ENCODE assay signal across 9 cellular contexts in the genomic region with DNA sequence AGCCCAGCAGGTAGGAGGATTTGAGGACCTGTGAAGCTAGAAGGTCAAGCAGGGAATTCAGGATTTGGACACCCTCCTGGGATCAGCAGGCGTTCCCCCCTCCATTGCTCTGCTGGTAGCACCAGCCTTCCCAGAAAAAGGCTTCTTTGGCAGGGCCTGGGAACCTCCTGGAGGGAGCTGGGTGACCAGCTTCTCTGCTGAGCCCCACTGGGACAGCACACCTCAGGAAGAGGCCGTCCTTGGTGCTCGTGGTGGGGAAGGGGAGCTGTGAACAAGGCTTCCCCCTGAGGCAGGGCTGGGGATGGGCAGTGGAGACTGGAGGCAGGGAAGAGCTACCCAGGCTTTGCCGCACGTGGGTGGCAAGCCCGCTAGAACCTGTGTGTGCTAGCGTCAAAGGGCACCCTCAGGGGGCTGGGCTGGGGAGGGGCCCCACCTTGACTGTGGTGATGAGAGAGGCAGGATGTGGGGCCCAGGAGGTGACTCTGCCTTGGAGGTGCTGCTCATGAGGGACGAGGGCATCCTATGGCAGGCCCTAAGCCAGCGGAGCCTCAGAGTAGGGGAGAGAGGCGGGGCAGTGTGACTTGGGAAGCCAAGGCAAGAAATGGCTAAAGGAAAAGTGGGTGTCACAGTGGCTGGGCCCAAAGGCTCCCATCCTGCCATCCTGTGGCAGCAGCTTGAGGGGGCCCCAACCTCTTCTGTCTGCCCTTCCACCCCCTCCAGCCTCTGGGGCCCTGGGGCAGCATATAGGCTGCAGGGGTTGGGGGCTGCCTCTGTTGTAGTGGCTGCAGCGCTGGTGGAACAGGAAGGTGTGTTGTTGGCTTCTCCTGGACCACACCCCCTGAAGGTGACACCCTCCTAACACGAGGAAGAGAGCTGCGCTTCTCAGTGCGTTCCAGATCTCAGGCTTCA.
A peak's percentile ranks its signal among the peaks of the same experiment; 100 is the strongest.
DNase-seq lines count a peak whose midpoint lies in the region; ATAC-seq and TF ChIP-seq lines count a peak whose summit lies in the region.
"Had no signal": no experiment of that assay in that cellular context is flagged by ENCODE, and none has a peak within 500 bp of the region (broad histone marks: within the 10 kb centered on the region; RNA-seq: fewer than 3 reads in every experiment).

No MANE protein-coding gene starts in this region.

- no peaks in the 10 kb centered on the region for H3K9me3 ChIP-seq in BLaER1 treated with 17β-estradiol and CSF1 and Interleukin-3, amounts not matched to agents 10 nM and 100 nM (replicated peaks in 1 of 11)
- H3K9me3 ChIP-seq: thoracic aorta had no signal

- H3K36me3 Mint-ChIP-seq in activated naive CD8-positive, alpha-beta T cell = no peaks in the 10 kb centered on the region

- H3K4me3 ChIP-seq in BLaER1 treated with 17β-estradiol and CSF1 and Interleukin-3, amounts not matched to agents 10 nM and 100 nM = no peak overlapping the region

- H3K27me3 Mint-ChIP-seq in activated naive CD8-positive, alpha-beta T cell = no peaks in the 10 kb centered on the region

- DNase-seq in activated CD4-positive, CD25-positive, alpha-beta regulatory T cell treated with anti-CD3 and anti-CD28 coated beads, Interleukin-2, amount 50 U/mL, for 16 hours (ENCODE audit: low read depth, low spot score) = peak; percentile 60
- peak; percentile 67 to 85 (median 70) for DNase-seq in stimulated activated CD4-positive, alpha-beta T cell treated with anti-CD3 and anti-CD28 coated beads, Interleukin-12 subunit alpha, Interleukin-12 subunit beta, amount 100 ng/mL, for 48 hours (ENCODE audit: low read depth in 2 of 3, low spot score in 1 of 3)
- DNase-seq in caudate nucleus (lab: John Stamatoyannopoulos, UW) = no peak
- no peak for DNase-seq in OCI-M1 (lab: John Stamatoyannopoulos, UW)

- peak overlapping the region; percentile 93 for H3K4me3 Mint-ChIP-seq in activated naive CD8-positive, alpha-beta T cell

- H3K9ac ChIP-seq in BLaER1 treated with 17β-estradiol and CSF1 and Interleukin-3, amounts not matched to agents 10 nM and 100 nM = peak overlapping the region in 6 of 11 experiments; percentile 12 to 61 (median 26); a peak in 7 of 22 replicates

- H4K20me1 ChIP-seq in BLaER1 treated with 17β-estradiol and CSF1 and Interleukin-3, amounts not matched to agents 10 nM and 100 nM = peaks cover 99 to 100% (median 100%) of the 10 kb centered on the region in 11 experiments

- H3K27ac ChIP-seq in BLaER1 treated with 17β-estradiol and CSF1 and Interleukin-3, amounts not matched to agents 10 nM and 100 nM = peak overlapping the region in 8 of 11 experiments; percentile 11 to 55 (median 31); a peak in 9 of 22 replicates
- no peak overlapping the region for H3K27ac ChIP-seq in caudate nucleus (ENCODE audit: low read depth, low read length)

- peak overlapping the region; percentile 99 for H3K27ac Mint-ChIP-seq in activated naive CD8-positive, alpha-beta T cell

- H3K9me3 Mint-ChIP-seq in activated naive CD8-positive, alpha-beta T cell (ENCODE audit: low read depth) = no peaks in the 10 kb centered on the region

- H3K4me1 ChIP-seq in BLaER1 treated with 17β-estradiol and CSF1 and Interleukin-3, amounts not matched to agents 10 nM and 100 nM = peaks cover 99 to 100% (median 100%) of the 10 kb centered on the region in 10 experiments

- H3K27me3 ChIP-seq in BLaER1 treated with 17β-estradiol and CSF1 and Interleukin-3, amounts not matched to agents 10 nM and 100 nM = no peaks in the 10 kb centered on the region

- ATAC-seq in SK-N-SH treated with all-trans-retinoic acid at 6 μM for 48 hours (no peak), GM19467 (IDR thresholded peaks at IDR 0.05; ENCODE audit: unreplicated experiment) (no peak)

- H3K36me3 ChIP-seq in BLaER1 treated with 17β-estradiol and CSF1 and Interleukin-3, amounts not matched to agents 10 nM and 100 nM = peaks cover 13 to 53% (median 32%) of the 10 kb centered on the region in 11 experiments; a peak in 21 of 22 replicates
- H3K36me3 ChIP-seq: thoracic aorta had no signal

- H3K4me2 ChIP-seq in BLaER1 treated with 17β-estradiol and CSF1 and Interleukin-3, amounts not matched to agents 10 nM and 100 nM = peak overlapping the region; percentile 86 to 99 (median 94); a peak in 20 of 22 replicates

- peaks cover 95% of the 10 kb centered on the region for H3K4me1 Mint-ChIP-seq in activated naive CD8-positive, alpha-beta T cell (ENCODE audit: low read depth)

TF ChIP-seq in SK-N-SH treated with all-trans-retinoic acid at 6 μM for 48 hours, 23 proteins besides CTCF, POLR2A, EP300 and RAD21:
- TF ChIP-seq ARNTL (CRISPR knock-in tag; IDR thresholded peaks at IDR 0.05; ENCODE audit: borderline replicate concordance, low read depth) = no peak
- TF ChIP-seq, protein P1, sequence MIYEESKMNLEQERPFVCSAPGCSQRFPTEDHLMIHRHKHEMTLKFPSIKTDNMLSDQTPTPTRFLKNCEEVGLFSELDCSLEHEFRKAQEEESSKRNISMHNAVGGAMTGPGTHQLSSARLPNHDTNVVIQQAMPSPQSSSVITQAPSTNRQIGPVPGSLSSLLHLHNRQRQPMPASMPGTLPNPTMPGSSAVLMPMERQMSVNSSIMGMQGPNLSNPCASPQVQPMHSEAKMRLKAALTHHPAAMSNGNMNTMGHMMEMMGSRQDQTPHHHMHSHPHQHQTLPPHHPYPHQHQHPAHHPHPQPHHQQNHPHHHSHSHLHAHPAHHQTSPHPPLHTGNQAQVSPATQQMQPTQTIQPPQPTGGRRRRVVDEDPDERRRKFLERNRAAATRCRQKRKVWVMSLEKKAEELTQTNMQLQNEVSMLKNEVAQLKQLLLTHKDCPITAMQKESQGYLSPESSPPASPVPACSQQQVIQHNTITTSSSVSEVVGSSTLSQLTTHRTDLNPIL (CRISPR knock-in tag; IDR thresholded peaks at IDR 0.05; ENCODE audit: low read depth) = no peak
- no peak for TF ChIP-seq ZFP3 (CRISPR knock-in tag; IDR thresholded peaks at IDR 0.05)
- TF ChIP-seq GLIS3 (CRISPR knock-in tag; IDR thresholded peaks at IDR 0.05) = no peak
- TF ChIP-seq RARB (CRISPR knock-in tag; IDR thresholded peaks at IDR 0.05) = no peak
TF ChIP-seq in SK-N-SH treated with all-trans-retinoic acid at 6 μM for 48 hours: peak in this region for 0.

Comparison
In these comparisons a context has a peak if more than half of its experiments do, and no peak if none do; other contexts are left out.
1. DNase-seq: peak in activated CD4-positive, CD25-positive, alpha-beta regulatory T cell treated with anti-CD3 and anti-CD28 coated beads, Interleukin-2, amount 50 U/mL, for 16 hours (single experiment) and stimulated activated CD4-positive, alpha-beta T cell treated with anti-CD3 and anti-CD28 coated beads, Interleukin-12 subunit alpha, Interleukin-12 subunit beta, amount 100 ng/mL, for 48 hours (3 of 3); none in caudate nucleus (0 of 61) and OCI-M1 (single experiment).